Comparison of ENCODE assay signal across 9 cellular contexts in the genomic region with DNA sequence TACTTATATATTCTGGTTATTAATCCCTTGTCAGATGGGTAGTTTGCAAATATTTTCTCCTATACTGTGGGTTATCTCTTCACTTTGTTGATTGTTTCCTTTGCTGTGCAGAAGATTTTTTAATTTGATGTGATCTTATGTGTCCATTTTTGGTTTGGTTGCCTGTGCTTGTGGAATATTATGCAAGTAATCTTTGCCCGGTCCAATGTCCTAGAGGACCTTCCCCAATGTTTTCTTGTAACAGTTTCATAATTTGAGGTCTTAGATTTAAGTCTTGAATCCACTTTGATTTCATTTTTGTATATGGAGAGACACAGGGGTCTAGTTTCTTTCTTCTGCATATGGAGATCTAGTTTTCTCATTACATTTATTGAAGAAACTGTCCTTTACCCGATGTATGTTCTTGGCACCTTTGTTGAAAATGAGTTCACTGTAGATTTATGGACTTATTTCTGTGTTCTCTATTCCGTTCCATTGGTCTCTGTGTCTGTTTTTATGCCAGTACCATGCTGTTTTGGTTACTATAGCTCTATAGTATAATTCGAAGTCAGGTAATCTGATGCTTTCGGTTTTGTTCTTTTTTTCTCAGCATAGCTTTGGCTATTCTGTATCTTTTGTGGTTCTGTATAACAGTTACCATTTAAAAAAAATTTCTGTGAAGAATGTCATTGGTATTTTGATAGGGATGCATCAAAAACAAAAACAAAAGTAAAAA.
"Had no signal": no experiment of that assay in that cellular context is flagged by ENCODE, and none has a peak within 500 bp of the region (broad histone marks: within the 10 kb centered on the region; RNA-seq: fewer than 3 reads in every experiment).

No MANE protein-coding gene starts in this region.

- H3K4me3 ChIP-seq: GM23248, HAP-1, K562 had no signal

- H3K27ac ChIP-seq: GM23248, HL-60 had no signal

- FAIRE-seq: K562 had no signal

- H3K9ac ChIP-seq: GM23248 had no signal

- H2AFZ ChIP-seq: GM23248 had no signal

- DNase-seq: GM23248, GOT3, H7, IMR-90, KG1 had no signal

- ATAC-seq: HCT116, K562 had no signal

- H3K36me3 ChIP-seq: HAP-1 had no signal
